35 cellular contexts compared by ENCODE assay signal in genomic region chr2:136767030-136767429, GRCh38. TPM values are rescaled to one million over a fixed set of nuclear protein-coding genes. Genes with fewer than 3 reads are reported as not detected.
A peak's percentile ranks its signal among the peaks of the same experiment; 100 is the strongest.
DNase-seq lines count a peak whose midpoint lies in the region; ATAC-seq and TF ChIP-seq lines count a peak whose summit lies in the region.
"Had no signal": no experiment of that assay in that cellular context is flagged by ENCODE, and none has a peak within 500 bp of the region (broad histone marks: within the 10 kb centered on the region; RNA-seq: fewer than 3 reads in every experiment).

No MANE protein-coding gene starts in this region.

- H2BK15ac ChIP-seq in H9 (ENCODE audit: low read depth, low read length), result no peak overlapping the region

- no peak for ATAC-seq in SK-N-SH treated with all-trans-retinoic acid at 6 μM for 48 hours
- ATAC-seq: HepG2; left colon; PC-3; stimulated activated effector memory CD8-positive, alpha-beta T cell treated with anti-CD3 and anti-CD28 coated beads, Interleukin-12 subunit alpha, Interleukin-12 subunit beta, amount 100 ng/mL, for 72 hours; upper lobe of right lung had no signal

- H4K20me1 ChIP-seq in H9 (ENCODE audit: control insufficient read depth, insufficient read depth, insufficient read length) (no peaks in the 10 kb centered on the region), neural progenitor cell (ENCODE audit: low read depth) (peaks cover 8% of the 10 kb centered on the region)
- H4K20me1 ChIP-seq: BLaER1 treated with 17β-estradiol and CSF1 and Interleukin-3, amounts not matched to agents 10 nM and 100 nM had no signal

- H3K9me3 Mint-ChIP-seq in H9, result peaks cover 0 to 3% of the 10 kb centered on the region in 2 experiments; a peak in 1 of 5 replicates
- H3K9me3 Mint-ChIP-seq in endothelial cell (ENCODE audit: unreplicated experiment), result no peaks in the 10 kb centered on the region
- H3K9me3 Mint-ChIP-seq in neural progenitor cell, result no peaks in the 10 kb centered on the region
- H3K9me3 Mint-ChIP-seq: activated CD4-positive, alpha-beta T cell treated with anti-CD3 and anti-CD28 coated beads, Interleukin-2, amount 10 ng/mL, durations not matched to agents 7 days and 5 days had no signal

- no peak overlapping the region for H3K4ac ChIP-seq in H9 (ENCODE audit: low read depth, low read length)

- no peak overlapping the region for H3K4me3 ChIP-seq in neural progenitor cell
- H3K4me3 ChIP-seq: BLaER1 treated with 17β-estradiol and CSF1 and Interleukin-3, amounts not matched to agents 10 nM and 100 nM; upper lobe of right lung had no signal

- H3K4me3 Mint-ChIP-seq in H9, result peak overlapping the region; percentile 74 to 95
- H3K4me3 Mint-ChIP-seq in endothelial cell (ENCODE audit: unreplicated experiment), result peak overlapping the region; percentile 90
- H3K4me3 Mint-ChIP-seq in neural progenitor cell, result peak overlapping the region; percentile 89
- H3K4me3 Mint-ChIP-seq: activated CD4-positive, alpha-beta T cell treated with anti-CD3 and anti-CD28 coated beads, Interleukin-2, amount 10 ng/mL, durations not matched to agents 7 days and 5 days; stimulated activated effector memory CD8-positive, alpha-beta T cell treated with anti-CD3 and anti-CD28 coated beads, Interleukin-12 subunit alpha, Interleukin-12 subunit beta, amount 100 ng/mL, for 72 hours had no signal

- H2BK5ac ChIP-seq in H9 (ENCODE audit: insufficient read length, low read length), result no peak overlapping the region

- peaks cover 19% of the 10 kb centered on the region for H3K23me2 ChIP-seq in H9 (ENCODE audit: insufficient read length, low read depth, low read length, poor library complexity, severe bottlenecking)

- H3K9ac ChIP-seq in H9 (ENCODE audit: extremely low read depth, insufficient read length, low read length), result no peak overlapping the region
- H3K9ac ChIP-seq in neural progenitor cell, result no peak overlapping the region
- H3K9ac ChIP-seq: BLaER1 treated with 17β-estradiol and CSF1 and Interleukin-3, amounts not matched to agents 10 nM and 100 nM had no signal

- H3K27ac ChIP-seq in H9 (ENCODE audit: insufficient read length, low read depth, low read length) (no peak overlapping the region), neural progenitor cell (no peak overlapping the region)
- H3K27ac ChIP-seq: adrenal gland; BLaER1 treated with 17β-estradiol and CSF1 and Interleukin-3, amounts not matched to agents 10 nM and 100 nM; neutrophil; prostate gland; sigmoid colon; upper lobe of right lung; VCaP had no signal

- H2BK20ac ChIP-seq in H9 (ENCODE audit: low read depth, low read length, poor library complexity, severe bottlenecking), result no peak overlapping the region

- H2AFZ ChIP-seq in H9 (ENCODE audit: low read length), result no peak overlapping the region
- H2AFZ ChIP-seq in neural progenitor cell (replicated peaks), result no peak overlapping the region

- H4K91ac ChIP-seq in H9 (ENCODE audit: insufficient read length, low read depth, low read length), result no peak overlapping the region

- H3K36me3 ChIP-seq in neural progenitor cell, result no peaks in the 10 kb centered on the region
- H3K36me3 ChIP-seq: adrenal gland; BLaER1 treated with 17β-estradiol and CSF1 and Interleukin-3, amounts not matched to agents 10 nM and 100 nM; neutrophil; prostate gland; sigmoid colon; upper lobe of right lung had no signal

- H3K56ac ChIP-seq in H9 (ENCODE audit: insufficient read length, low read depth, low read length), result no peak overlapping the region

- H3K27ac Mint-ChIP-seq in H9 (no peak overlapping the region), endothelial cell (ENCODE audit: unreplicated experiment) (no peak overlapping the region), neural progenitor cell (no peak overlapping the region)
- H3K27ac Mint-ChIP-seq: activated CD4-positive, alpha-beta T cell treated with anti-CD3 and anti-CD28 coated beads, Interleukin-2, amount 10 ng/mL, durations not matched to agents 7 days and 5 days; stimulated activated effector memory CD8-positive, alpha-beta T cell treated with anti-CD3 and anti-CD28 coated beads, Interleukin-12 subunit alpha, Interleukin-12 subunit beta, amount 100 ng/mL, for 72 hours had no signal

- no peak overlapping the region for H3T11ph ChIP-seq in H9 (ENCODE audit: low read length)

- H2BK12ac ChIP-seq in H9 (ENCODE audit: insufficient read length, low read depth, low read length), result no peak overlapping the region

- H3K27me3 ChIP-seq in H9 (ENCODE audit: insufficient read depth, low read length) (peaks cover 25% of the 10 kb centered on the region), neural progenitor cell (peaks cover 94% of the 10 kb centered on the region)
- H3K27me3 ChIP-seq: BLaER1 treated with 17β-estradiol and CSF1 and Interleukin-3, amounts not matched to agents 10 nM and 100 nM had no signal

- H4K5ac ChIP-seq in H9 (ENCODE audit: insufficient read length, low read depth, low read length), result no peak overlapping the region

- H3K18ac ChIP-seq in H9 (ENCODE audit: insufficient read length, low read depth, low read length), result no peak overlapping the region

- no peak overlapping the region for H2AK5ac ChIP-seq in H9 (ENCODE audit: insufficient read length, low read length)

- peaks cover 8% of the 10 kb centered on the region for H3F3A ChIP-seq in neural progenitor cell (ENCODE audit: low read depth)

- H3K23ac ChIP-seq in H9 (ENCODE audit: insufficient read length, low read depth, low read length), result no peak overlapping the region

- no peak overlapping the region for H2BK120ac ChIP-seq in H9 (ENCODE audit: low read depth, low read length, poor library complexity, severe bottlenecking)

- H3K4me2 ChIP-seq in H9 (ENCODE audit: insufficient read depth, insufficient read length, low read length) (peak overlapping the region; percentile 88), neural progenitor cell (no peak overlapping the region)
- H3K4me2 ChIP-seq: BLaER1 treated with 17β-estradiol and CSF1 and Interleukin-3, amounts not matched to agents 10 nM and 100 nM had no signal

- no peak overlapping the region for H4K8ac ChIP-seq in H9 (replicated peaks; ENCODE audit: insufficient read length, low read depth, low read length)

- WGBS in H9 (ENCODE audit: extremely low coverage, insufficient read length, low lambda C conversion rate), result no CpG with 5 or more reads among the region's 2 CpGs

- H3K79me2 ChIP-seq in H9 (ENCODE audit: insufficient read depth, low read length) (no peaks in the 10 kb centered on the region), neural progenitor cell (ENCODE audit: low read depth) (no peaks in the 10 kb centered on the region)

- H3K4me1 ChIP-seq in H9 (ENCODE audit: insufficient read depth, low read length) (peaks cover 3% of the 10 kb centered on the region; the same call in 1 of the 2 replicates), neural progenitor cell (peaks cover 21% of the 10 kb centered on the region)
- H3K4me1 ChIP-seq: adrenal gland; BLaER1 treated with 17β-estradiol and CSF1 and Interleukin-3, amounts not matched to agents 10 nM and 100 nM; prostate gland; upper lobe of right lung had no signal

- DNase-seq in H9 (no peak), NCI-H524 (lab: John Stamatoyannopoulos, UW) (peak; percentile 44 to 66), endothelial cell (ENCODE audit: low spot score) (no peak), neural progenitor cell (ENCODE audit: low spot score) (peak; percentile 19), NCI-H2029 (lab: John Stamatoyannopoulos, UW) (no peak), NCI-H128 (lab: John Stamatoyannopoulos, UW; ENCODE audit: unreplicated experiment) (no peak)
- DNase-seq: activated CD4-positive, alpha-beta T cell treated with anti-CD3 and anti-CD28 coated beads, Interleukin-2, amount 10 ng/mL, durations not matched to agents 7 days and 5 days; activated naive CD4-positive, alpha-beta T cell; activated T-cell treated with anti-CD3 and anti-CD28 coated beads, Interleukin-2, amount 50 U/mL, for 48 hours; adrenal gland; COR-L47; DND-41; effector CD8-positive, alpha-beta T cell; erythroblast; head of caudate nucleus; Karpas-422; left colon; MV-4-11; NCI-H1694 treated with DMSO at 0.1 percent for 48 hours; NCI-H2227 treated with DMSO at 0.1 percent for 48 hours; NCI-H748 treated with DMSO at 0.1 percent for 48 hours; PC-3; Right ventricle myocardium superior; sigmoid colon; stimulated activated CD4-positive, alpha-beta T cell treated with anti-CD3 and anti-CD28 coated beads, Interleukin-4, amount 100 ng/mL, for 24 hours; substantia nigra; upper lobe of right lung had no signal

- no peaks in the 10 kb centered on the region for H3K79me1 ChIP-seq in H9 (ENCODE audit: insufficient read depth, low read depth, low read length, poor library complexity, severe bottlenecking)

- H3K27me3 Mint-ChIP-seq in H9 (ENCODE audit: low read depth) (peaks cover 83% of the 10 kb centered on the region), endothelial cell (ENCODE audit: unreplicated experiment) (peaks cover 15% of the 10 kb centered on the region), neural progenitor cell (ENCODE audit: insufficient read depth, low read depth) (peaks cover 39% of the 10 kb centered on the region)

- no peaks in the 10 kb centered on the region for H3K9me3 ChIP-seq in H9 (ENCODE audit: control insufficient read depth, low read depth, low read length)
- H3K9me3 ChIP-seq in neural progenitor cell (ENCODE audit: low read depth), result no peaks in the 10 kb centered on the region
- H3K9me3 ChIP-seq: adrenal gland, neutrophil, prostate gland, sigmoid colon, upper lobe of right lung had no signal

- TF ChIP-seq CTCF in H9 (conservative IDR thresholded peaks at IDR 0.05), result no peak
- TF ChIP-seq CTCF in endothelial cell (IDR thresholded peaks at IDR 0.05; ENCODE audit: unreplicated experiment), result no peak
- no peak for TF ChIP-seq CTCF in neural progenitor cell (IDR thresholded peaks at IDR 0.05)

- peaks cover 21 to 23% of the 10 kb centered on the region in 2 experiments for H3K4me1 Mint-ChIP-seq in H9
- H3K4me1 Mint-ChIP-seq in endothelial cell (ENCODE audit: unreplicated experiment), result peaks cover 10% of the 10 kb centered on the region
- H3K4me1 Mint-ChIP-seq in neural progenitor cell, result peaks cover 19% of the 10 kb centered on the region

- no peaks in the 10 kb centered on the region; a peak in 1 of 7 replicates for H3K36me3 Mint-ChIP-seq in H9 (ENCODE audit: insufficient read depth in 1 of 3, low read depth in 3 of 3)
- no peaks in the 10 kb centered on the region for H3K36me3 Mint-ChIP-seq in endothelial cell (ENCODE audit: low read depth, unreplicated experiment)
- no peaks in the 10 kb centered on the region for H3K36me3 Mint-ChIP-seq in neural progenitor cell
- H3K36me3 Mint-ChIP-seq: stimulated activated effector memory CD8-positive, alpha-beta T cell treated with anti-CD3 and anti-CD28 coated beads, Interleukin-12 subunit alpha, Interleukin-12 subunit beta, amount 100 ng/mL, for 72 hours had no signal

- H3K14ac ChIP-seq in H9 (ENCODE audit: insufficient read depth, low read length), result no peak overlapping the region

TF ChIP-seq in SK-N-SH treated with all-trans-retinoic acid at 6 μM for 48 hours, 23 proteins besides CTCF, POLR2A, EP300 and RAD21 (continues in another document):
- TF ChIP-seq ZC3H10 (CRISPR knock-in tag; IDR thresholded peaks at IDR 0.05), result no peak
- no peak for TF ChIP-seq ZFP30 (CRISPR knock-in tag; IDR thresholded peaks at IDR 0.05)
- TF ChIP-seq ZNF565 (CRISPR knock-in tag; conservative IDR thresholded peaks at IDR 0.05; ENCODE audit: low read depth), result no peak
- no peak for TF ChIP-seq SNAI2 (CRISPR knock-in tag; IDR thresholded peaks at IDR 0.05)
- no peak for TF ChIP-seq BACH2 (CRISPR knock-in tag; IDR thresholded peaks at IDR 0.05; ENCODE audit: borderline replicate concordance)

RNA-seq across cellular contexts. Expression of gene THSD7B, which starts 1.7 kb away (rescaled TPM):
- 0.50 and 0.85 TPM in 2 replicates for total RNA-seq in H9 (2021)
- total RNA-seq in endothelial cell (ENCODE audit: unreplicated experiment), result 10.5 TPM
- total RNA-seq in neural progenitor cell (ENCODE audit: low replicate concordance), result 1.2 and 2.2 TPM in 2 replicates
- total RNA-seq: activated CD4-positive, alpha-beta T cell treated with anti-CD3 and anti-CD28 coated beads, Interleukin-2, amount 10 ng/mL, durations not matched to agents 7 days and 5 days; bronchial epithelial cell had no signal

Comparison
In these comparisons a context has a peak if more than half of its experiments do, and no peak if none do; other contexts are left out.
1. DNase-seq: peak in NCI-H524 (2 of 2) and neural progenitor cell (single experiment); none in H9 (single experiment), endothelial cell (single experiment), NCI-H2029 (single experiment) and NCI-H128 (single experiment).
2. Peak in every context shown above with its lines, with median percentiles within 50 percentile points of each other: H3K4me3 Mint-ChIP-seq.